In the genomic region with DNA sequence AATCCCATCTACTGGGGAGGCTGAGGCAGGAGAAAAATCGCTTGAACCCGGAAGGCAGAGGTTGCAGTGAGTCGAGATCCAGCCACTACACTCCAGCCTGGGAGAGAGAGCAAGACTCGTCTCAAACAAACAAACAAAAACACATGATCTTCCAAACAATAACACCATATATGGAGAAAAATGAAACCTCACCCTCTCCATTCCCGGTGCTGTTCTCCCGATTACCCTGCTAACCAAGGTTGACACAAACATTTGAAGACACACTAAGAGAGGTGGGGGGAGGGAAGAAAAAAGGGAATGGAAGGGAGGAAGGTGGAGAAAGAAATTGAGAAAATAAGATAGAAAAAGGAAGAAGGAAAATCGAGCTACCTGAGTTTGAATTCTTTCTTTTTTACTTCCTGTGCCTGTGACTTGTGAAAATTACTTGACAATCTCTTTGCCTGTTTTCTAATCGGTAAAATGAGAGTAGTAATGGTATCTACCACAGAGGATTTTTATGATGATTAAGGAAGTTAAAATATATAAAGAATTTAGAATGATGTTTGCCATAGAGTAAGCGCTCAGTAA, we compare ENCODE assay signal across 14 cellular contexts. TPM values are rescaled to one million over a fixed set of nuclear protein-coding genes. Genes with fewer than 3 reads are reported as not detected.
A peak's percentile ranks its signal among the peaks of the same experiment; 100 is the strongest.
DNase-seq lines count a peak whose midpoint lies in the region; ATAC-seq and TF ChIP-seq lines count a peak whose summit lies in the region.
"Had no signal": no experiment of that assay in that cellular context is flagged by ENCODE, and none has a peak within 500 bp of the region (broad histone marks: within the 10 kb centered on the region; RNA-seq: fewer than 3 reads in every experiment).

No MANE protein-coding gene starts in this region.

- no peaks in the 10 kb centered on the region for H3K36me3 Mint-ChIP-seq in activated CD4-positive, alpha-beta memory T cell treated with anti-CD3 and anti-CD28 coated beads, Interleukin-2, amount 10 ng/mL, durations not matched to agents 7 days and 5 days (ENCODE audit: low read depth)
- no peaks in the 10 kb centered on the region for H3K36me3 Mint-ChIP-seq in activated CD4-positive, alpha-beta memory T cell treated with anti-CD3 and anti-CD28 coated beads for 36 hours
- no peaks in the 10 kb centered on the region for H3K36me3 Mint-ChIP-seq in H9 (ENCODE audit: insufficient read depth in 1 of 3, low read depth in 3 of 3)
- no peaks in the 10 kb centered on the region for H3K36me3 Mint-ChIP-seq in activated T-helper 1 cell treated with anti-CD3 and anti-CD28 coated beads, Interleukin-12 subunit alpha, Interleukin-12 subunit beta, Interleukin-2, Interleukin-4 antibody, amounts not matched to agents 30 ng/mL and 10 ng/mL and 1 ng/mL, durations not matched to agents 14 hours and 24 hours and 36 hours (ENCODE audit: low read depth)

- no peak for TF ChIP-seq CTCF in H9 (conservative IDR thresholded peaks at IDR 0.05)
- TF ChIP-seq CTCF in parathyroid adenoma (IDR thresholded peaks at IDR 0.05) = no peak
- no peak for TF ChIP-seq CTCF in uterus (IDR thresholded peaks at IDR 0.05)

- H2AK5ac ChIP-seq in H9 (ENCODE audit: insufficient read length, low read length) (no peak overlapping the region), trophoblast cell (ENCODE audit: low read length) (no peak overlapping the region)

- H2BK20ac ChIP-seq in H9 (ENCODE audit: low read depth, low read length, poor library complexity, severe bottlenecking) = no peak overlapping the region

- no peaks in the 10 kb centered on the region for H3K9me3 Mint-ChIP-seq in activated CD4-positive, alpha-beta memory T cell treated with anti-CD3 and anti-CD28 coated beads, Interleukin-2, amount 10 ng/mL, durations not matched to agents 7 days and 5 days
- H3K9me3 Mint-ChIP-seq in activated CD4-positive, alpha-beta memory T cell treated with anti-CD3 and anti-CD28 coated beads for 36 hours = no peaks in the 10 kb centered on the region
- H3K9me3 Mint-ChIP-seq in H9 = no peaks in the 10 kb centered on the region
- no peaks in the 10 kb centered on the region for H3K9me3 Mint-ChIP-seq in activated T-helper 1 cell treated with anti-CD3 and anti-CD28 coated beads, Interleukin-12 subunit alpha, Interleukin-12 subunit beta, Interleukin-2, Interleukin-4 antibody, amounts not matched to agents 30 ng/mL and 10 ng/mL and 1 ng/mL, durations not matched to agents 14 hours and 24 hours and 36 hours

- peak overlapping the region; percentile 22 for H3K4me3 Mint-ChIP-seq in activated CD4-positive, alpha-beta memory T cell treated with anti-CD3 and anti-CD28 coated beads, Interleukin-2, amount 10 ng/mL, durations not matched to agents 7 days and 5 days
- H3K4me3 Mint-ChIP-seq in activated CD4-positive, alpha-beta memory T cell treated with anti-CD3 and anti-CD28 coated beads for 36 hours = no peak overlapping the region
- no peak overlapping the region for H3K4me3 Mint-ChIP-seq in H9
- peak overlapping the region; percentile 52 for H3K4me3 Mint-ChIP-seq in activated T-helper 1 cell treated with anti-CD3 and anti-CD28 coated beads, Interleukin-12 subunit alpha, Interleukin-12 subunit beta, Interleukin-2, Interleukin-4 antibody, amounts not matched to agents 30 ng/mL and 10 ng/mL and 1 ng/mL, durations not matched to agents 14 hours and 24 hours and 36 hours

- no peak overlapping the region for H4K8ac ChIP-seq in H9 (replicated peaks; ENCODE audit: insufficient read length, low read depth, low read length)
- H4K8ac ChIP-seq in trophoblast cell (ENCODE audit: low read depth, low read length) = no peak overlapping the region

- H2BK15ac ChIP-seq in H9 (ENCODE audit: low read depth, low read length) = no peak overlapping the region

- DNase-seq in activated CD4-positive, alpha-beta memory T cell treated with anti-CD3 and anti-CD28 coated beads, Interleukin-2, amount 10 ng/mL, durations not matched to agents 7 days and 5 days = no peak
- no peak for DNase-seq in activated CD4-positive, alpha-beta memory T cell treated with anti-CD3 and anti-CD28 coated beads for 36 hours
- DNase-seq in H9 = no peak
- DNase-seq in activated T-helper 1 cell treated with anti-CD3 and anti-CD28 coated beads, Interleukin-12 subunit alpha, Interleukin-12 subunit beta, Interleukin-2, Interleukin-4 antibody, amounts not matched to agents 30 ng/mL and 10 ng/mL and 1 ng/mL, durations not matched to agents 14 hours and 24 hours and 36 hours (ENCODE audit: low spot score) = no peak
- no peak for DNase-seq in uterus
- no peak for DNase-seq in trophoblast cell
- DNase-seq: activated CD4-positive, alpha-beta T cell treated with anti-CD3 and anti-CD28 coated beads for 4 hours; NCI-H1092 treated with DMSO at 0.1 percent for 48 hours; SK-N-SH had no signal

- no peak overlapping the region; the same call in 1 of the 2 replicates for H3K4ac ChIP-seq in H9 (ENCODE audit: low read depth, low read length)
- no peak overlapping the region for H3K4ac ChIP-seq in trophoblast cell (ENCODE audit: low read depth, low read length)

- no peak overlapping the region for H3K23ac ChIP-seq in H9 (ENCODE audit: insufficient read length, low read depth, low read length)
- no peak overlapping the region for H3K23ac ChIP-seq in trophoblast cell (ENCODE audit: low read length)

- H3K4me1 ChIP-seq in H9 (ENCODE audit: insufficient read depth, low read length) = no peaks in the 10 kb centered on the region
- H3K4me1 ChIP-seq in parathyroid adenoma = no peaks in the 10 kb centered on the region
- peaks cover 0 to 7% of the 10 kb centered on the region in 2 donors for H3K4me1 ChIP-seq in uterus
- no peaks in the 10 kb centered on the region for H3K4me1 ChIP-seq in trophoblast cell (ENCODE audit: control insufficient read depth in 1 of 2, insufficient read depth in 2 of 2, low read length in 2 of 2)
- H3K4me1 ChIP-seq: adrenal gland had no signal

- H2BK5ac ChIP-seq in H9 (ENCODE audit: insufficient read length, low read length) (no peak overlapping the region), trophoblast cell (ENCODE audit: low read depth, low read length, poor library complexity) (no peak overlapping the region)

- peak overlapping the region; percentile 6 for H2BK120ac ChIP-seq in H9 (ENCODE audit: low read depth, low read length, poor library complexity, severe bottlenecking)
- no peak overlapping the region for H2BK120ac ChIP-seq in trophoblast cell (ENCODE audit: insufficient read depth, low read length, poor library complexity)

- ATAC-seq in HG03354 (IDR thresholded peaks at IDR 0.05; ENCODE audit: poor library complexity, severe bottlenecking, unreplicated experiment) = no peak

- H4K91ac ChIP-seq in H9 (ENCODE audit: insufficient read length, low read depth, low read length) (no peak overlapping the region), trophoblast cell (ENCODE audit: low read depth, low read length) (no peak overlapping the region)

- H3K4me2 ChIP-seq in H9 (ENCODE audit: insufficient read depth, insufficient read length, low read length) (peak overlapping the region; percentile 1), parathyroid adenoma (ENCODE audit: low read length) (no peak overlapping the region), trophoblast cell (ENCODE audit: low read length) (no peak overlapping the region)

- WGBS in H9 (ENCODE audit: extremely low coverage, insufficient read length, low lambda C conversion rate) = no CpG with 5 or more reads among the region's 9 CpGs
- 100% methylated on average over 1 of the region's 9 CpGs for WGBS in trophoblast cell (ENCODE audit: extremely low coverage, insufficient coverage, insufficient read length)

- H3K9me3 ChIP-seq in H9 (ENCODE audit: control insufficient read depth, low read depth, low read length) (no peaks in the 10 kb centered on the region), parathyroid adenoma (ENCODE audit: control insufficient read depth, low read length) (no peaks in the 10 kb centered on the region), uterus (no peaks in the 10 kb centered on the region), trophoblast cell (ENCODE audit: insufficient read depth, low read depth, low read length) (no peaks in the 10 kb centered on the region)
- H3K9me3 ChIP-seq: adrenal gland, ovary, SK-N-SH had no signal

- H4K12ac ChIP-seq in trophoblast cell (ENCODE audit: low read depth, low read length) = no peak overlapping the region

- H3K27me3 ChIP-seq in H9 (ENCODE audit: insufficient read depth, low read length) (no peaks in the 10 kb centered on the region), parathyroid adenoma (ENCODE audit: control insufficient read depth, insufficient read depth, low read length) (no peaks in the 10 kb centered on the region), uterus (no peaks in the 10 kb centered on the region), trophoblast cell (ENCODE audit: insufficient read depth, low read length) (no peaks in the 10 kb centered on the region)
- H3K27me3 ChIP-seq: adrenal gland, ovary had no signal

- H3K79me1 ChIP-seq in H9 (ENCODE audit: insufficient read depth, low read depth, low read length, poor library complexity, severe bottlenecking) (no peaks in the 10 kb centered on the region), trophoblast cell (ENCODE audit: low read length) (no peaks in the 10 kb centered on the region)

- H3K9ac ChIP-seq in H9 (ENCODE audit: extremely low read depth, insufficient read length, low read length) = no peak overlapping the region
- no peak overlapping the region for H3K9ac ChIP-seq in parathyroid adenoma
- H3K9ac ChIP-seq in trophoblast cell (ENCODE audit: low read length) = no peak overlapping the region
- H3K9ac ChIP-seq: SK-N-SH had no signal

- H4K20me1 ChIP-seq in H9 (ENCODE audit: control insufficient read depth, insufficient read depth, insufficient read length) = no peaks in the 10 kb centered on the region

- no peak overlapping the region for H2AFZ ChIP-seq in H9 (ENCODE audit: low read length)
- no peak overlapping the region for H2AFZ ChIP-seq in parathyroid adenoma
- H2AFZ ChIP-seq in trophoblast cell (ENCODE audit: insufficient read depth, low read length, poor library complexity) = no peak overlapping the region

- H3K23me2 ChIP-seq in H9 (ENCODE audit: insufficient read length, low read depth, low read length, poor library complexity, severe bottlenecking) = no peaks in the 10 kb centered on the region

- H2BK12ac ChIP-seq in H9 (ENCODE audit: insufficient read length, low read depth, low read length) (no peak overlapping the region), trophoblast cell (ENCODE audit: low read length) (no peak overlapping the region)

- H3K36me3 ChIP-seq in parathyroid adenoma (ENCODE audit: control insufficient read depth, insufficient read depth, low read length) (no peaks in the 10 kb centered on the region), uterus (no peaks in the 10 kb centered on the region), trophoblast cell (ENCODE audit: control insufficient read depth in 1 of 2, insufficient read depth in 2 of 2, low read length in 2 of 2) (no peaks in the 10 kb centered on the region)
- H3K36me3 ChIP-seq: adrenal gland, ovary had no signal

- H3K14ac ChIP-seq in H9 (ENCODE audit: insufficient read depth, low read length) (no peak overlapping the region), trophoblast cell (ENCODE audit: low read length) (no peak overlapping the region)

- H3K27me3 Mint-ChIP-seq in activated CD4-positive, alpha-beta memory T cell treated with anti-CD3 and anti-CD28 coated beads, Interleukin-2, amount 10 ng/mL, durations not matched to agents 7 days and 5 days = peaks cover 7% of the 10 kb centered on the region
- no peaks in the 10 kb centered on the region for H3K27me3 Mint-ChIP-seq in activated CD4-positive, alpha-beta memory T cell treated with anti-CD3 and anti-CD28 coated beads for 36 hours
- H3K27me3 Mint-ChIP-seq in H9 (ENCODE audit: low read depth) = no peaks in the 10 kb centered on the region
- H3K27me3 Mint-ChIP-seq in activated T-helper 1 cell treated with anti-CD3 and anti-CD28 coated beads, Interleukin-12 subunit alpha, Interleukin-12 subunit beta, Interleukin-2, Interleukin-4 antibody, amounts not matched to agents 30 ng/mL and 10 ng/mL and 1 ng/mL, durations not matched to agents 14 hours and 24 hours and 36 hours (ENCODE audit: insufficient read depth) = peaks cover 4% of the 10 kb centered on the region

- no peak overlapping the region for H3T11ph ChIP-seq in H9 (ENCODE audit: low read length)

- no peaks in the 10 kb centered on the region for H3K79me2 ChIP-seq in H9 (ENCODE audit: insufficient read depth, low read length)
- H3K79me2 ChIP-seq in parathyroid adenoma = no peaks in the 10 kb centered on the region
- no peaks in the 10 kb centered on the region for H3K79me2 ChIP-seq in trophoblast cell (ENCODE audit: control insufficient read depth, insufficient read depth, low read length, poor library complexity)

- no peak overlapping the region for H3K27ac Mint-ChIP-seq in activated CD4-positive, alpha-beta memory T cell treated with anti-CD3 and anti-CD28 coated beads, Interleukin-2, amount 10 ng/mL, durations not matched to agents 7 days and 5 days
- H3K27ac Mint-ChIP-seq in activated CD4-positive, alpha-beta memory T cell treated with anti-CD3 and anti-CD28 coated beads for 36 hours = no peak overlapping the region
- H3K27ac Mint-ChIP-seq in H9 = peak overlapping the region in 1 of 3 experiments; percentile 86; a peak in 2 of 7 replicates
- no peak overlapping the region for H3K27ac Mint-ChIP-seq in activated T-helper 1 cell treated with anti-CD3 and anti-CD28 coated beads, Interleukin-12 subunit alpha, Interleukin-12 subunit beta, Interleukin-2, Interleukin-4 antibody, amounts not matched to agents 30 ng/mL and 10 ng/mL and 1 ng/mL, durations not matched to agents 14 hours and 24 hours and 36 hours

- H3K4me1 Mint-ChIP-seq in activated CD4-positive, alpha-beta memory T cell treated with anti-CD3 and anti-CD28 coated beads, Interleukin-2, amount 10 ng/mL, durations not matched to agents 7 days and 5 days = peaks cover 10% of the 10 kb centered on the region
- peaks cover 3% of the 10 kb centered on the region for H3K4me1 Mint-ChIP-seq in activated CD4-positive, alpha-beta memory T cell treated with anti-CD3 and anti-CD28 coated beads for 36 hours (ENCODE audit: low read depth)
- H3K4me1 Mint-ChIP-seq in H9 = peaks cover 3 to 5% of the 10 kb centered on the region in 2 experiments; a peak in 3 of 4 replicates
- peaks cover 4% of the 10 kb centered on the region for H3K4me1 Mint-ChIP-seq in activated T-helper 1 cell treated with anti-CD3 and anti-CD28 coated beads, Interleukin-12 subunit alpha, Interleukin-12 subunit beta, Interleukin-2, Interleukin-4 antibody, amounts not matched to agents 30 ng/mL and 10 ng/mL and 1 ng/mL, durations not matched to agents 14 hours and 24 hours and 36 hours (ENCODE audit: low read depth)

- H3K56ac ChIP-seq in H9 (ENCODE audit: insufficient read length, low read depth, low read length) = no peak overlapping the region

- H4K5ac ChIP-seq in H9 (ENCODE audit: insufficient read length, low read depth, low read length) = no peak overlapping the region

- H3K18ac ChIP-seq in H9 (ENCODE audit: insufficient read length, low read depth, low read length) = peak overlapping the region; percentile 61
- H3K18ac ChIP-seq in trophoblast cell (ENCODE audit: low read length) = no peak overlapping the region

- POLR2A ChIA-PET in activated CD4-positive, alpha-beta memory T cell treated with anti-CD3 and anti-CD28 coated beads, Interleukin-2, amount 10 ng/mL, durations not matched to agents 7 days and 5 days (lab: Charles Lee) = interaction anchor here (1.5 to 2.1 kb wide), 2 partner anchors 62 to 74 kb away, joined by 3 to 9 read pairs; partner anchors contain the start of gene PLSCR1
- POLR2A ChIA-PET in activated CD4-positive, alpha-beta memory T cell treated with anti-CD3 and anti-CD28 coated beads for 36 hours (lab: Charles Lee) = no interaction called here

- intact Hi-C loops in activated CD4-positive, alpha-beta memory T cell treated with anti-CD3 and anti-CD28 coated beads for 36 hours (cut with micrococcal nuclease) = no loop called here
- intact Hi-C loops in activated T-helper 1 cell treated with anti-CD3 and anti-CD28 coated beads, Interleukin-12 subunit alpha, Interleukin-12 subunit beta, Interleukin-2, Interleukin-4 antibody, amounts not matched to agents 30 ng/mL and 10 ng/mL and 1 ng/mL, durations not matched to agents 14 hours and 24 hours and 36 hours (cut with micrococcal nuclease) = no loop called here
- intact Hi-C loops in uterus (cut with DNase I; ENCODE audit: low total_unique reads) = no loop called here

- H3K27ac ChIP-seq in H9 (ENCODE audit: insufficient read length, low read depth, low read length) = no peak overlapping the region
- no peak overlapping the region for H3K27ac ChIP-seq in parathyroid adenoma
- H3K27ac ChIP-seq in uterus = no peak overlapping the region
- no peak overlapping the region for H3K27ac ChIP-seq in trophoblast cell (ENCODE audit: low read depth, low read length)

- TF ChIP-seq POLR2A in uterus (IDR thresholded peaks at IDR 0.05) = no peak

- H3K4me3 ChIP-seq in parathyroid adenoma (ENCODE audit: low read depth, low read length) (peak overlapping the region; percentile 86), uterus (no peak overlapping the region), trophoblast cell (ENCODE audit: low read depth, low read length) (no peak overlapping the region)

- CTCF ChIA-PET in activated CD4-positive, alpha-beta memory T cell treated with anti-CD3 and anti-CD28 coated beads, Interleukin-2, amount 10 ng/mL, durations not matched to agents 7 days and 5 days (lab: Charles Lee) = interaction anchor here (0.6 kb wide), 1 partner anchor 121 kb away, joined by 4 read pairs; no protein-coding TSS in a partner anchor
- CTCF ChIA-PET in activated CD4-positive, alpha-beta memory T cell treated with anti-CD3 and anti-CD28 coated beads for 36 hours (lab: Charles Lee) = no interaction called here

RNA-seq across cellular contexts. Expression of gene PLSCR2, which starts 1.1 kb away (rescaled TPM):
- total RNA-seq in activated CD4-positive, alpha-beta memory T cell treated with anti-CD3 and anti-CD28 coated beads, Interleukin-2, amount 10 ng/mL, durations not matched to agents 7 days and 5 days = not detected
- not detected for total RNA-seq in activated CD4-positive, alpha-beta memory T cell treated with anti-CD3 and anti-CD28 coated beads for 36 hours
- total RNA-seq in H9 (2021) (not detected in 2 replicates), uterus (not detected)
- total RNA-seq in activated T-helper 1 cell treated with anti-CD3 and anti-CD28 coated beads, Interleukin-12 subunit alpha, Interleukin-12 subunit beta, Interleukin-2, Interleukin-4 antibody, amounts not matched to agents 30 ng/mL and 10 ng/mL and 1 ng/mL, durations not matched to agents 14 hours and 24 hours and 36 hours = not detected in 2 replicates
- 0.14 TPM in 1 of 2 replicates, not detected in the other for polyA plus RNA-seq in trophoblast cell (2013)
- polyA plus RNA-seq: adrenal gland, fibroblast of lung, ovary, SK-N-SH had no signal

Comparison
In these comparisons a context has a peak if more than half of its experiments do, and no peak if none do; other contexts are left out.
1. H3K4me3 Mint-ChIP-seq: peak in activated CD4-positive, alpha-beta memory T cell treated with anti-CD3 and anti-CD28 coated beads, Interleukin-2, amount 10 ng/mL, durations not matched to agents 7 days and 5 days (single experiment) and activated T-helper 1 cell treated with anti-CD3 and anti-CD28 coated beads, Interleukin-12 subunit alpha, Interleukin-12 subunit beta, Interleukin-2, Interleukin-4 antibody, amounts not matched to agents 30 ng/mL and 10 ng/mL and 1 ng/mL, durations not matched to agents 14 hours and 24 hours and 36 hours (single experiment); none in activated CD4-positive, alpha-beta memory T cell treated with anti-CD3 and anti-CD28 coated beads for 36 hours (single experiment) and H9 (0 of 2).